ENCODE assay signal across 9 cellular contexts in genomic region chr3:3127432-3128010, GRCh38. TPM values are rescaled to one million over a fixed set of nuclear protein-coding genes. Genes with fewer than 3 reads are reported as not detected.
DNase-seq lines count a peak whose midpoint lies in the region; ATAC-seq and TF ChIP-seq lines count a peak whose summit lies in the region.
"Had no signal": no experiment of that assay in that cellular context is flagged by ENCODE, and none has a peak within 500 bp of the region (broad histone marks: within the 10 kb centered on the region; RNA-seq: fewer than 3 reads in every experiment).

No MANE protein-coding gene starts in this region.

- 36 to 38% methylated on average over 20 of the region's 20 CpGs for whole genome bisulfite sequencing in tibial nerve, 2 donors

- no peaks in the 10 kb centered on the region for H3K27me3 Mint-ChIP-seq in T-helper 17 cell

- TF ChIP-seq EP300 in tibial nerve (IDR thresholded peaks at IDR 0.05), result no peak

- peak; percentile 27 for DNase-seq in EH (ENCODE audit: low read depth)
- peak in 2 of 3 donors; percentile 16 to 32 for DNase-seq in T-helper 17 cell
- DNase-seq in central memory CD4-positive, alpha-beta T cell, result peak; percentile 26
- peak in 1 of 3 donors; percentile 10 for DNase-seq in mucosa of descending colon
- peak in 1 of 2 donors; percentile 28 for DNase-seq in tibial nerve (ENCODE audit: low spot score in 2 of 2)
- no peak for DNase-seq in NCI-H748 treated with DMSO at 0.1 percent for 48 hours (lab: John Stamatoyannopoulos, UW)
- no peak for DNase-seq in ureter (ENCODE audit: low spot score)

- H3K4me3 Mint-ChIP-seq in T-helper 17 cell, result peak overlapping the region; percentile 99

- intact Hi-C loops in mucosa of descending colon (cut with DNase I, micrococcal nuclease), result no loop called here

- H3K36me3 Mint-ChIP-seq in T-helper 17 cell (ENCODE audit: low read depth), result peaks cover 4% of the 10 kb centered on the region

- no peaks in the 10 kb centered on the region for H3K27me3 ChIP-seq in tibial nerve

- H3K27ac ChIP-seq in tibial nerve, result peak overlapping the region; percentile 82 to 96 (median 88)

- H3K36me3 ChIP-seq in mucosa of descending colon (ENCODE audit: low read depth) (no peaks in the 10 kb centered on the region), tibial nerve (peaks cover 0 to 28% (median 2%) of the 10 kb centered on the region in 3 donors)

- TF ChIP-seq CTCF in mucosa of descending colon (IDR thresholded peaks at IDR 0.05) (no peak), tibial nerve (IDR thresholded peaks at IDR 0.05) (no peak)

- H3K4me3 ChIP-seq in mucosa of descending colon (peak overlapping the region; percentile 95), tibial nerve (peak overlapping the region; percentile 85 to 98 (median 90))

- no peak for TF ChIP-seq POLR2A in tibial nerve (IDR thresholded peaks at IDR 0.05)

- peaks cover 30% of the 10 kb centered on the region for H3K4me1 Mint-ChIP-seq in T-helper 17 cell

- H3K4me1 ChIP-seq in mucosa of descending colon (ENCODE audit: low read depth) (peaks cover 7% of the 10 kb centered on the region), tibial nerve (peaks cover 0 to 17% (median 9%) of the 10 kb centered on the region in 4 donors)

- peak overlapping the region; percentile 100 for H3K27ac Mint-ChIP-seq in T-helper 17 cell

- H3K9me3 ChIP-seq in T-helper 17 cell (ENCODE audit: control insufficient read depth, low read length, poor library complexity, severe bottlenecking) (no peaks in the 10 kb centered on the region), mucosa of descending colon (no peaks in the 10 kb centered on the region), tibial nerve (no peaks in the 10 kb centered on the region)

- ATAC-seq in HG02642 (IDR thresholded peaks at IDR 0.05; ENCODE audit: poor library complexity, unreplicated experiment), result peak; percentile 21
- peak; percentile 29 for ATAC-seq in T-helper 17 cell
- peak; percentile 15 for ATAC-seq in mucosa of descending colon

RNA-seq across cellular contexts. Expression of gene TRNT1, which starts 0.8 kb away (rescaled TPM):
- total RNA-seq in T-helper 17 cell, result 10 to 100 TPM; 27.3 to 45.6 TPM
- total RNA-seq in mucosa of descending colon, result 10 to 100 TPM; 21.5 to 25.1 (median 24.3) TPM
- 10 to 100 TPM; 12.9 to 25.5 (median 16.5) TPM for total RNA-seq in tibial nerve
- 44.0 TPM for total RNA-seq in ureter

RNA-seq across cellular contexts. Expression of gene IL5RA, which starts 17.3 kb away (rescaled TPM):
- total RNA-seq in T-helper 17 cell (10 to 100 TPM in 1 of 2 donors, 1 to 10 TPM in 1; 3.7 to 10.4 TPM), mucosa of descending colon (under 1 TPM; 0.14 to 0.57 (median 0.24) TPM), tibial nerve (under 1 TPM in 1 of 4 donors, not detected in 3; 0.59 TPM), ureter (not detected)
- total RNA-seq: T-helper 2 cell treated with Interferon-gamma antibody and Interleukin-4, amounts not matched to agents 100 ng/mL and 5 ng/mL, for 36 hours had no signal

RNA-seq across cellular contexts. Expression of gene CRBN, which starts 52.0 kb away (rescaled TPM):
- total RNA-seq in T-helper 17 cell, result 100 to 1,000 TPM; 129 to 139 TPM
- 10 to 100 TPM; 35.8 to 65.9 (median 64.8) TPM for total RNA-seq in mucosa of descending colon
- total RNA-seq in tibial nerve, result 100 to 1,000 TPM in 3 of 4 donors, 10 to 100 TPM in 1; 97.5 to 115 (median 109) TPM
- total RNA-seq in ureter, result 51.9 TPM

Comparison
In these comparisons a context has a peak if more than half of its experiments do, and no peak if none do; other contexts are left out.
1. DNase-seq: peak in EH (single experiment), T-helper 17 cell (2 of 3) and central memory CD4-positive, alpha-beta T cell (single experiment); none in NCI-H748 treated with DMSO at 0.1 percent for 48 hours (single experiment) and ureter (single experiment).
2. Peak in every context shown above with its lines, with median percentiles within 50 percentile points of each other: ATAC-seq.